In genomic region chr10:94678475-94678874, GRCh38 we compare ENCODE assay signal across 20 cellular contexts. TPM values are rescaled to one million over a fixed set of nuclear protein-coding genes. Genes with fewer than 3 reads are reported as not detected.
"Had no signal": no experiment of that assay in that cellular context is flagged by ENCODE, and none has a peak within 500 bp of the region (broad histone marks: within the 10 kb centered on the region; RNA-seq: fewer than 3 reads in every experiment).

No MANE protein-coding gene starts in this region.

- H3K9ac ChIP-seq: KMS-11 had no signal

- FAIRE-seq: K562, RCC 7860 had no signal

- H3K27ac ChIP-seq: KMS-11, SJSA1, SK-N-MC had no signal

- DNase-seq: MM.1S, NCI-H1092 treated with DMSO at 0.1 percent for 48 hours, NCI-H1436, NCI-H187, NCI-H2029, NCI-H2171 treated with DMSO at 0.1 percent for 48 hours, NCI-H345, NCI-H510A, NCI-H524 treated with DMSO at 0.1 percent for 48 hours, NCI-H774, Right ventricle myocardium superior, RPMI8226, SIG-M5 had no signal

- H3K4me1 ChIP-seq: SJSA1 had no signal

- H3K9me3 ChIP-seq: SJSA1 had no signal

- ATAC-seq: K562 had no signal

- H3K4me3 ChIP-seq: K562, SJSA1, SK-N-MC had no signal

- H3K36me3 ChIP-seq: SJSA1 had no signal

- H3K4me2 ChIP-seq: KMS-11 had no signal

- H3K27me3 ChIP-seq: SJSA1 had no signal

RNA-seq across cellular contexts. Expression of gene CYP2C18, which starts 5.1 kb away (rescaled TPM):
- total RNA-seq: K562, M059J, Right ventricle myocardium superior, SJSA1 had no signal
- polyA plus RNA-seq: IgD-negative memory B cell, K562 had no signal
